ENCODE assay signal across 23 cellular contexts in genomic region chr19:51318687-51319675, GRCh38. TPM values are rescaled to one million over a fixed set of nuclear protein-coding genes. Genes with fewer than 3 reads are reported as not detected.
DNase-seq lines count a peak whose midpoint lies in the region; ATAC-seq and TF ChIP-seq lines count a peak whose summit lies in the region.
"Had no signal": no experiment of that assay in that cellular context is flagged by ENCODE, and none has a peak within 500 bp of the region (broad histone marks: within the 10 kb centered on the region; RNA-seq: fewer than 3 reads in every experiment).

No MANE protein-coding gene starts in this region.

- no peaks in the 10 kb centered on the region for H3K36me3 ChIP-seq in Karpas-422 (ENCODE audit: insufficient read depth, low read length)
- no peaks in the 10 kb centered on the region for H3K36me3 ChIP-seq in osteoblast (ENCODE audit: insufficient read depth, low read length)
- H3K36me3 ChIP-seq: adrenal gland, breast epithelium had no signal

- TF ChIP-seq CTCF in osteoblast (IDR thresholded peaks at IDR 0.05; ENCODE audit: extremely low read depth, low read depth, low read length), result no peak

- no peaks in the 10 kb centered on the region for H3K27me3 ChIP-seq in Karpas-422 (ENCODE audit: low read length)
- no peaks in the 10 kb centered on the region for H3K27me3 ChIP-seq in osteoblast (ENCODE audit: insufficient read depth, low read length)
- H3K27me3 ChIP-seq: adrenal gland had no signal

- ATAC-seq in HG02798 (IDR thresholded peaks at IDR 0.05; ENCODE audit: poor library complexity, unreplicated experiment), result no peak
- ATAC-seq: activated CD8-positive, alpha-beta T cell treated with anti-CD3 and anti-CD28 coated beads, Interleukin-2, amount 10 ng/mL, durations not matched to agents 7 days and 5 days; left colon; naive thymus-derived CD8-positive, alpha-beta T cell had no signal

- H3K4me1 ChIP-seq in Karpas-422 (ENCODE audit: low read length), result no peaks in the 10 kb centered on the region
- no peaks in the 10 kb centered on the region for H3K4me1 ChIP-seq in osteoblast (ENCODE audit: insufficient read depth, low read length)
- H3K4me1 ChIP-seq: breast epithelium had no signal

- H3K4me3 ChIP-seq in Karpas-422 (ENCODE audit: low read length) (no peak overlapping the region), osteoblast (ENCODE audit: insufficient read depth, low read length) (no peak overlapping the region)
- H3K4me3 ChIP-seq: adrenal gland, breast epithelium had no signal

- H3K79me2 ChIP-seq in Karpas-422 (ENCODE audit: low read length) (no peaks in the 10 kb centered on the region), osteoblast (ENCODE audit: insufficient read depth, low read length) (no peaks in the 10 kb centered on the region)

- H3K27ac ChIP-seq in Karpas-422 (ENCODE audit: low read length) (no peak overlapping the region), osteoblast (ENCODE audit: low read depth, low read length) (no peak overlapping the region)
- H3K27ac ChIP-seq: adrenal gland, breast epithelium had no signal

- H3K9me2 ChIP-seq in Karpas-422 (replicated peaks; ENCODE audit: insufficient read depth, low read length), result no peaks in the 10 kb centered on the region

- H3K9ac ChIP-seq in Karpas-422 (ENCODE audit: low read length), result no peak overlapping the region

- H4K20me1 ChIP-seq in Karpas-422 (ENCODE audit: insufficient read depth, low read depth, low read length) (no peaks in the 10 kb centered on the region; the same call in 1 of the 2 replicates), osteoblast (ENCODE audit: insufficient read depth, low read length) (no peaks in the 10 kb centered on the region)

- no peak overlapping the region for H2AFZ ChIP-seq in Karpas-422 (ENCODE audit: low read length)
- no peak overlapping the region for H2AFZ ChIP-seq in osteoblast (ENCODE audit: low read length)

- DNase-seq in Karpas-422 (peak; percentile 60), cerebellar cortex (ENCODE audit: low spot score) (peak; percentile 94), osteoblast (ENCODE audit: insufficient read length, low spot score, missing footprints) (peak; percentile 68), pons (ENCODE audit: low spot score) (no peak), ureter (ENCODE audit: low spot score) (no peak)
- DNase-seq: activated CD8-positive, alpha-beta T cell treated with anti-CD3 and anti-CD28 coated beads, Interleukin-2, amount 10 ng/mL, durations not matched to agents 7 days and 5 days; activated T-cell treated with anti-CD3 and anti-CD28 coated beads, Interleukin-2, amount 50 U/mL, for 1 hour; adrenal gland; COR-L47; head of caudate nucleus; left colon; naive thymus-derived CD8-positive, alpha-beta T cell; NCI-H1417; NCI-H2107; NCI-H510A treated with DMSO at 0.1 percent for 48 hours; stimulated activated CD4-positive, alpha-beta T cell treated with anti-CD3 and anti-CD28 coated beads, Interleukin-12 subunit alpha, Interleukin-12 subunit beta, amount 100 ng/mL, for 4 hours; T-helper 9 cell had no signal

- H3K9me3 ChIP-seq in Karpas-422 (ENCODE audit: low read length) (no peaks in the 10 kb centered on the region), osteoblast (ENCODE audit: low read depth, low read length) (no peaks in the 10 kb centered on the region)
- H3K9me3 ChIP-seq: adrenal gland had no signal

- H3K4me2 ChIP-seq in Karpas-422 (ENCODE audit: low read depth, low read length, poor library complexity, severe bottlenecking), result no peak overlapping the region
- no peak overlapping the region for H3K4me2 ChIP-seq in osteoblast (ENCODE audit: insufficient read depth, low read length)

RNA-seq across cellular contexts. Expression of gene IGLON5, which starts 7.5 kb away (rescaled TPM):
- total RNA-seq in Karpas-422 (2014; rRNA removed; shearing (Covaris generic); ENCODE audit: low replicate concordance), result not detected in 2 replicates
- not detected in 2 replicates for total RNA-seq in osteoblast
- not detected for total RNA-seq in ureter
- total RNA-seq: activated CD8-positive, alpha-beta T cell treated with anti-CD3 and anti-CD28 coated beads, Interleukin-2, amount 10 ng/mL, durations not matched to agents 7 days and 5 days; B cell; naive thymus-derived CD8-positive, alpha-beta T cell had no signal

RNA-seq across cellular contexts. Expression of gene VSIG10L, which starts 23.0 kb away (rescaled TPM):
- total RNA-seq in Karpas-422 (2014; rRNA removed; shearing (Covaris generic); ENCODE audit: low replicate concordance), result 5.7 and 6.6 TPM in 2 replicates
- total RNA-seq in osteoblast (0.72 and 0.88 TPM in 2 replicates), ureter (2.1 TPM)

RNA-seq across cellular contexts. Expression of gene ETFB, which starts 47.2 kb away (rescaled TPM):
- total RNA-seq in Karpas-422 (2014; rRNA removed; shearing (Covaris generic); ENCODE audit: low replicate concordance), result 112 and 231 TPM in 2 replicates
- total RNA-seq in osteoblast (68.4 and 84.3 TPM in 2 replicates), ureter (73.4 TPM)

RNA-seq across cellular contexts. Expression of gene CLDND2, which starts 49.8 kb away (rescaled TPM):
- 2.3 TPM in 1 of 2 replicates, not detected in the other for total RNA-seq in Karpas-422 (2014; rRNA removed; shearing (Covaris generic); ENCODE audit: low replicate concordance)
- not detected in 2 replicates for total RNA-seq in osteoblast
- 1.7 TPM for total RNA-seq in ureter
- total RNA-seq: breast epithelium, renal cortical epithelial cell, subcutaneous adipose tissue, urinary bladder had no signal

RNA-seq across cellular contexts. Expression of gene NKG7, which starts 53.5 kb away (rescaled TPM):
- not detected in 2 replicates for total RNA-seq in Karpas-422 (2014; rRNA removed; shearing (Covaris generic); ENCODE audit: low replicate concordance)
- total RNA-seq in osteoblast (not detected in 2 replicates), ureter (1.7 TPM)
- total RNA-seq: renal cortical epithelial cell had no signal

Comparison
In these comparisons a context has a peak if more than half of its experiments do, and no peak if none do; other contexts are left out.
1. DNase-seq: peak in Karpas-422 (single experiment), cerebellar cortex (single experiment) and osteoblast (single experiment); none in pons (single experiment) and ureter (single experiment).